In the genomic region with DNA sequence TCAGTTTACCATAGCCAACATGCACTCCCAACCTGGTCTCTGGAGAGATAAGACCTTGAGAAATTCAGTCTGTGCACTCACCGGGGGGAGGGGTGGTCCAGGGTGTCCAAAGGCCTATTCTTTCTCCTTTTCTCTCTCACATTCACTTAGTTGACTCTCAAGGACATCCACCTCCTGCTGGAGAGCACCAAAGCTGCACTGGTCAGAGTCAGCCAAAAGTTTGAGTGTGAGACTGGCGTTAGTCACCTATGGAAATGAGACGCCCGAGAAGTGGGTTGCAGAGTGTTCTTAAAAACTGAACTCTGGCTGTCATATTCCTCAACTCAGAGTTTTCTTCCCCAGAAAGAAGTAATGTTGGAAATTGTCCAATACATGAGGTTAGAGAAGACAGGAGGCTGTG, we compare ENCODE assay signal across 30 cellular contexts. TPM values are rescaled to one million over a fixed set of nuclear protein-coding genes. Genes with fewer than 3 reads are reported as not detected.
"Had no signal": no experiment of that assay in that cellular context is flagged by ENCODE, and none has a peak within 500 bp of the region (broad histone marks: within the 10 kb centered on the region; RNA-seq: fewer than 3 reads in every experiment).

No MANE protein-coding gene starts in this region.

- H3K4me3 ChIP-seq: ascending aorta, body of pancreas, SJCRH30 had no signal

- H3K4me1 Mint-ChIP-seq: activated naive CD8-positive, alpha-beta T cell treated with anti-CD3 and anti-CD28 coated beads, Interleukin-2, amount 50 U/mL, for 24 hours; central memory CD8-positive, alpha-beta T cell had no signal

- H3K9me3 Mint-ChIP-seq: activated naive CD4-positive, alpha-beta T cell treated with anti-CD3 and anti-CD28 coated beads, Interleukin-2, amount 50 U/mL, for 72 hours; activated naive CD8-positive, alpha-beta T cell treated with anti-CD3 and anti-CD28 coated beads, Interleukin-2, amount 50 U/mL, for 24 hours; activated T-cell treated with anti-CD3 and anti-CD28 coated beads, Interleukin-2, amount 50 U/mL, for 4 hours; central memory CD8-positive, alpha-beta T cell; T-helper 1 cell treated with Interleukin-12 subunit alpha and Interleukin-12 subunit beta and Interleukin-4 antibody, amounts not matched to agents 30 μg/mL and 1 μg/mL, for 36 hours had no signal

- H3K36me3 ChIP-seq: ascending aorta, SJCRH30 had no signal

- H3K36me3 Mint-ChIP-seq: activated naive CD4-positive, alpha-beta T cell treated with anti-CD3 and anti-CD28 coated beads, Interleukin-2, amount 50 U/mL, for 72 hours; WTC11 had no signal

- DNase-seq: activated CD4-positive, alpha-beta T cell treated with anti-CD3 and anti-CD28 coated beads for 48 hours; activated CD4-positive, alpha-beta T cell treated with anti-CD3 and anti-CD28 coated beads, Interleukin-2, amount 50 U/mL, for 48 hours; activated CD4-positive, CD25-positive, alpha-beta regulatory T cell treated with anti-CD3 and anti-CD28 coated beads, Interleukin-2, amount 50 U/mL, for 72 hours; activated CD8-positive, alpha-beta memory T cell treated with anti-CD3 and anti-CD28 coated beads for 24 hours; activated effector memory CD4-positive, alpha-beta T cell treated with anti-CD3 and anti-CD28 coated beads, Interleukin-2, amount 50 U/mL, for 16 hours; activated naive CD4-positive, alpha-beta T cell treated with Interleukin-2 at 50 U/mL for 16 hours; activated naive CD8-positive, alpha-beta T cell treated with anti-CD3 and anti-CD28 coated beads, Interleukin-2, amount 50 U/mL, for 24 hours; activated T-cell treated with anti-CD3 and anti-CD28 coated beads, Interleukin-2, amount 50 U/mL, for 4 hours; amniotic stem cell; body of pancreas; Karpas-422; NCI-H1048; NCI-H146; NCI-H187 treated with DMSO at 0.1 percent for 48 hours; NCI-H2171; NCI-H2227 treated with DMSO at 0.1 percent for 48 hours; NCI-H526; NCI-H82; Right ventricle myocardium superior; SJCRH30 had no signal

- H3K27ac Mint-ChIP-seq: activated naive CD4-positive, alpha-beta T cell treated with anti-CD3 and anti-CD28 coated beads, Interleukin-2, amount 50 U/mL, for 72 hours; activated naive CD8-positive, alpha-beta T cell treated with anti-CD3 and anti-CD28 coated beads, Interleukin-2, amount 50 U/mL, for 24 hours; T-helper 1 cell treated with Interleukin-12 subunit alpha and Interleukin-12 subunit beta and Interleukin-4 antibody, amounts not matched to agents 30 μg/mL and 1 μg/mL, for 36 hours; WTC11 had no signal

- H3K27ac ChIP-seq: ascending aorta, body of pancreas, RWPE1, SJCRH30 had no signal

- H3K27me3 Mint-ChIP-seq: activated naive CD8-positive, alpha-beta T cell treated with anti-CD3 and anti-CD28 coated beads, Interleukin-2, amount 50 U/mL, for 24 hours had no signal

- H3K4me3 Mint-ChIP-seq: activated naive CD8-positive, alpha-beta T cell treated with anti-CD3 and anti-CD28 coated beads, Interleukin-2, amount 50 U/mL, for 24 hours; activated T-cell treated with anti-CD3 and anti-CD28 coated beads, Interleukin-2, amount 50 U/mL, for 4 hours; central memory CD8-positive, alpha-beta T cell; T-helper 1 cell treated with Interleukin-12 subunit alpha and Interleukin-12 subunit beta and Interleukin-4 antibody, amounts not matched to agents 30 μg/mL and 1 μg/mL, for 36 hours; WTC11 had no signal

- ATAC-seq: activated naive CD4-positive, alpha-beta T cell treated with anti-CD3 and anti-CD28 coated beads, Interleukin-2, amount 50 U/mL, for 72 hours; activated naive CD8-positive, alpha-beta T cell treated with anti-CD3 and anti-CD28 coated beads, Interleukin-2, amount 50 U/mL, for 24 hours; activated T-cell treated with anti-CD3 and anti-CD28 coated beads, Interleukin-2, amount 50 U/mL, for 4 hours; body of pancreas; Panc1; WTC11 had no signal

- H3K27me3 ChIP-seq: ascending aorta, body of pancreas, SJCRH30 had no signal

- H3K9me3 ChIP-seq: ascending aorta, body of pancreas, SJCRH30 had no signal

- H3K4me1 ChIP-seq: ascending aorta, body of pancreas, SJCRH30 had no signal

RNA-seq across cellular contexts. Expression of gene UBQLNL, which starts 5.0 kb away (rescaled TPM):
- total RNA-seq: activated T-cell treated with anti-CD3 and anti-CD28 coated beads, Interleukin-2, amount 50 U/mL, for 4 hours; ascending aorta; bronchial epithelial cell; NCI-H460; Right ventricle myocardium superior; SJCRH30 had no signal

RNA-seq across cellular contexts. Expression of gene UBQLN3, which starts 11.8 kb away (rescaled TPM):
- total RNA-seq: activated T-cell treated with anti-CD3 and anti-CD28 coated beads, Interleukin-2, amount 50 U/mL, for 4 hours; ascending aorta; bronchial epithelial cell; NCI-H460; OCI-LY7; Right ventricle myocardium superior; SJCRH30; WTC11 had no signal

RNA-seq across cellular contexts. Expression of gene OR52H1, which starts 26.8 kb away (rescaled TPM):
- total RNA-seq: activated T-cell treated with anti-CD3 and anti-CD28 coated beads, Interleukin-2, amount 50 U/mL, for 4 hours; ascending aorta; bronchial epithelial cell; NCI-H460; Right ventricle myocardium superior; SJCRH30; WTC11 had no signal

RNA-seq across cellular contexts. Expression of gene OR52D1, which starts 33.1 kb away (rescaled TPM):
- total RNA-seq: activated naive CD4-positive, alpha-beta T cell treated with anti-CD3 and anti-CD28 coated beads, Interleukin-2, amount 50 U/mL, for 72 hours; activated T-cell treated with anti-CD3 and anti-CD28 coated beads, Interleukin-2, amount 50 U/mL, for 4 hours; ascending aorta; body of pancreas; bronchial epithelial cell; NCI-H460; OCI-LY7; Right ventricle myocardium superior; SJCRH30; WTC11 had no signal

RNA-seq across cellular contexts. Expression of gene OR52B6, which starts 59.1 kb away (rescaled TPM):
- total RNA-seq: activated naive CD4-positive, alpha-beta T cell treated with anti-CD3 and anti-CD28 coated beads, Interleukin-2, amount 50 U/mL, for 72 hours; activated T-cell treated with anti-CD3 and anti-CD28 coated beads, Interleukin-2, amount 50 U/mL, for 4 hours; ascending aorta; body of pancreas; bronchial epithelial cell; NCI-H460; OCI-LY7; Right ventricle myocardium superior; SJCRH30; WTC11 had no signal
